Comparison of ENCODE assay signal across 1 cellular context in the genomic region with DNA sequence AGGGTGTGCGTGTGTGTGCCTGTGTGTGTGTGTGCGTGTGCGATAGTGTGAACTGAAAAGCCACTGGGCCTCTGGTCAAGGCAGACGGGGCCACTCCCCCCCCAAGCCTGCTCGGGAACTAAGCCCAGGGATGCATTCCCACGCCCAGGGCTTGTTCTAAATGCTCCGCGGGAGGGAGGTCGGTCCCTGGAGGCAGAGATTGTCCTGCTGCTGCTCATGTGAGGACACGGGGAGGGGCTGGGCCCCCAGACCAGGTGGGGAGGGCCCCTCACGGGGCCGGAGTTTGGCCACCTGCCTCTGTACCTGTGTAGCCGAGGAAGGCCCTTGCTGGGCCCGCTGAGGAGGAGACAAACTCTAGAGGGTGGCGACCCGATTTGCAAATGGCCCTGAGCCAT.
A peak's percentile ranks its signal among the peaks of the same experiment; 100 is the strongest.
TF ChIP-seq lines count a peak whose summit lies in the region.

No MANE protein-coding gene starts in this region.

TF ChIP-seq in H1, 55 proteins besides CTCF, POLR2A, EP300 and RAD21 (continued from another document):
- TF ChIP-seq JUND (IDR thresholded peaks at IDR 0.05; ENCODE audit: low read length) = no peak
- no peak for TF ChIP-seq HDAC6 (IDR thresholded peaks at IDR 0.05; ENCODE audit: low read depth, low read length)
- 0 out of 2 replicates have a peak, but pooled peaks have one; percentile 30 for TF ChIP-seq GABPA (IDR thresholded peaks at IDR 0.05; ENCODE audit: borderline replicate concordance, insufficient read depth, low read length)
- no peak for TF ChIP-seq CREB1 (IDR thresholded peaks at IDR 0.05)
